Comparison of ENCODE assay signal across 27 cellular contexts in the genomic region with DNA sequence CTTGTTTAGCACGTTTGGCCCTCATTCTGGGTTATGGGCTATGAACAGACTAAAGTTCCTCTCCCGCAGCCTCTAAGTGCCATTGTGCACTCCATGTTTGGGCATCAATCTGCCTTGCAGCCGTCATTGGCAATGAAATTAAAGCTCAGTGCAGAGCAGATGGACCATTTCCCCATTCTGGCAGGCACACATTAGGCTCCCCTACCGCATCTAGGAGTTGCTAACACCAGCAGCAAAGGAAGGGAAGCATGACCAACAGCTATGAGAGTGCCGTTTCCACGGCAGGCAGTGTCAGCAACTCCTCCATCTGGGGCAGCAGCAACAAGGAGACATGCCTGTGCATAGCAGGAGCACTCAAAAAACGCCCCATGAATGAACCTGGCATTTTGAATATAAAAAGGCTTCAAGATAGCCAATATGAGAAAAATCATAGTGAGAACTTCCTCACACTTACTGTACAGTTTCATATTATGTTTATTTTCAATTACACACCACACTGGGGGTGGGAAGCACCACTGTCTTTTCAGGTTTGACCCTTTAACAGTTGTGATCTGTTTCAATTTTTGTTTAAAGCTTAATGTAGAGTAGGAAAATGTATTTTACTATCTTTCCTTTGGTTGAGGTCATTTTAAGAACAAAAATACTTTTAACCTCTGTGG.
DNase-seq lines count a peak whose midpoint lies in the region; ATAC-seq and TF ChIP-seq lines count a peak whose summit lies in the region.
"Had no signal": no experiment of that assay in that cellular context is flagged by ENCODE, and none has a peak within 500 bp of the region (broad histone marks: within the 10 kb centered on the region; RNA-seq: fewer than 3 reads in every experiment).

No MANE protein-coding gene starts in this region.

- no peaks in the 10 kb centered on the region for H3K4me1 Mint-ChIP-seq in T-cell
- H3K4me1 Mint-ChIP-seq: activated CD8-positive, alpha-beta memory T cell treated with anti-CD3 and anti-CD28 coated beads, Interleukin-2, amount 10 ng/mL, durations not matched to agents 7 days and 5 days; stimulated activated naive B cell treated with anti-CD40 and anti-IgM and Interleukin-4, amounts not matched to agents 10 μg/mL and 1 μg/mL and 100 μg/mL, for 72 hours had no signal

- peak; percentile 90 for DNase-seq in DMS 273 (lab: John Stamatoyannopoulos, UW; ENCODE audit: unreplicated experiment)
- peak; percentile 48 for DNase-seq in GM12865 (ENCODE audit: low read depth)
- DNase-seq in NCI-H1694 treated with DMSO at 0.1 percent for 48 hours (lab: John Stamatoyannopoulos, UW), result peak; percentile 96
- peak; percentile 9 for DNase-seq in cerebellar cortex (ENCODE audit: low spot score)
- no peak for DNase-seq in superior temporal gyrus (ENCODE audit: extremely low spot score)
- no peak for DNase-seq in HEK293T (ENCODE audit: extremely low spot score)
- DNase-seq in T-cell, result no peak
- DNase-seq: activated CD4-positive, alpha-beta T cell treated with anti-CD3 and anti-CD28 coated beads, Interleukin-2, amount 50 U/mL, for 1 hour; activated CD8-positive, alpha-beta memory T cell treated with anti-CD3 and anti-CD28 coated beads, Interleukin-2, amount 10 ng/mL, durations not matched to agents 7 days and 5 days; activated naive CD4-positive, alpha-beta T cell treated with anti-CD3 and anti-CD28 coated beads, Interleukin-2, amount 50 U/mL, for 16 hours; C1 segment of cervical spinal cord; dermis blood vessel endothelial cell; EL; H7; Kasumi-1; mucosa of descending colon; NCI-H1048; NCI-H2029; NCI-H510A treated with DMSO at 0.1 percent for 48 hours; stimulated activated CD4-positive, alpha-beta T cell treated with anti-CD3 and anti-CD28 coated beads, Interleukin-4, amount 100 ng/mL, for 24 hours; stimulated activated naive B cell treated with anti-CD40 and anti-IgM and Interleukin-4, amounts not matched to agents 10 μg/mL and 1 μg/mL and 100 μg/mL, for 72 hours; T-helper 2 cell had no signal

- H3K36me3 Mint-ChIP-seq in T-cell, result no peaks in the 10 kb centered on the region
- H3K36me3 Mint-ChIP-seq: activated CD8-positive, alpha-beta memory T cell treated with anti-CD3 and anti-CD28 coated beads, Interleukin-2, amount 10 ng/mL, durations not matched to agents 7 days and 5 days; stimulated activated naive B cell treated with anti-CD40 and anti-IgM and Interleukin-4, amounts not matched to agents 10 μg/mL and 1 μg/mL and 100 μg/mL, for 72 hours had no signal

- no peak for TF ChIP-seq CTCF in GM12865 (IDR thresholded peaks at IDR 0.05; ENCODE audit: insufficient read depth, low read depth, low read length, missing control alignments)

- no peak overlapping the region for H3K4me3 Mint-ChIP-seq in T-cell
- H3K4me3 Mint-ChIP-seq: activated CD8-positive, alpha-beta memory T cell treated with anti-CD3 and anti-CD28 coated beads, Interleukin-2, amount 10 ng/mL, durations not matched to agents 7 days and 5 days; nephron; stimulated activated naive B cell treated with anti-CD40 and anti-IgM and Interleukin-4, amounts not matched to agents 10 μg/mL and 1 μg/mL and 100 μg/mL, for 72 hours had no signal

- peaks cover 0 to 3% of the 10 kb centered on the region in 2 donors for H3K27me3 Mint-ChIP-seq in T-cell
- H3K27me3 Mint-ChIP-seq: activated CD8-positive, alpha-beta memory T cell treated with anti-CD3 and anti-CD28 coated beads, Interleukin-2, amount 10 ng/mL, durations not matched to agents 7 days and 5 days; stimulated activated naive B cell treated with anti-CD40 and anti-IgM and Interleukin-4, amounts not matched to agents 10 μg/mL and 1 μg/mL and 100 μg/mL, for 72 hours had no signal

- ATAC-seq in T-cell (replicated peaks in 1 of 4), result no peak
- ATAC-seq: activated CD8-positive, alpha-beta memory T cell treated with anti-CD3 and anti-CD28 coated beads, Interleukin-2, amount 10 ng/mL, durations not matched to agents 7 days and 5 days; HepG2; mucosa of descending colon; stimulated activated naive B cell treated with anti-CD40 and anti-IgM and Interleukin-4, amounts not matched to agents 10 μg/mL and 1 μg/mL and 100 μg/mL, for 72 hours had no signal

- H3K27ac Mint-ChIP-seq in T-cell, result no peak overlapping the region
- H3K27ac Mint-ChIP-seq: activated CD8-positive, alpha-beta memory T cell treated with anti-CD3 and anti-CD28 coated beads, Interleukin-2, amount 10 ng/mL, durations not matched to agents 7 days and 5 days; nephron; stimulated activated naive B cell treated with anti-CD40 and anti-IgM and Interleukin-4, amounts not matched to agents 10 μg/mL and 1 μg/mL and 100 μg/mL, for 72 hours had no signal

- no peak overlapping the region for H3K4me3 ChIP-seq in GM12865 (ENCODE audit: low read depth, low read length)
- H3K4me3 ChIP-seq: cardiac muscle cell, lung, mucosa of descending colon, ovary had no signal

- H3K9me3 Mint-ChIP-seq in T-cell, result peaks cover 0 to 3% (median 0%) of the 10 kb centered on the region in 3 donors
- H3K9me3 Mint-ChIP-seq: nephron had no signal

- CTCF ChIA-PET in HEK293T (lab: Yijun Ruan, JAX) (no interaction called here), T-cell (lab: Charles Lee) (no interaction called here)

- POLR2A ChIA-PET in HEK293T (lab: Yijun Ruan, JAX), result no interaction called here
- POLR2A ChIA-PET in T-cell (lab: Charles Lee), result no interaction called here

TF ChIP-seq in HEK293T, 16 proteins besides CTCF, POLR2A, EP300 and RAD21:
- TF ChIP-seq CTBP1 (IDR thresholded peaks at IDR 0.05; ENCODE audit: borderline replicate concordance) (no peak), ELF4 (IDR thresholded peaks at IDR 0.05) (no peak), HDGF (IDR thresholded peaks at IDR 0.05; ENCODE audit: borderline replicate concordance) (no peak), SP1 (IDR thresholded peaks at IDR 0.05) (no peak), FOXK2 (IDR thresholded peaks at IDR 0.05) (no peak), ARNT (IDR thresholded peaks at IDR 0.05) (no peak), FOXM1 (IDR thresholded peaks at IDR 0.05; ENCODE audit: borderline replicate concordance) (no peak), FOXA1 (IDR thresholded peaks at IDR 0.05) (no peak)
TF ChIP-seq in HEK293T: peak in this region for 0.

Comparison
In these comparisons a context has a peak if more than half of its experiments do, and no peak if none do; other contexts are left out.
1. DNase-seq: peak in DMS 273 (single experiment), GM12865 (single experiment), NCI-H1694 treated with DMSO at 0.1 percent for 48 hours (single experiment) and cerebellar cortex (single experiment); none in superior temporal gyrus (single experiment), HEK293T (single experiment) and T-cell (0 of 34).